8 cellular contexts compared by ENCODE assay signal in genomic region chr19:16825312-16826168, GRCh38. TPM values are rescaled to one million over a fixed set of nuclear protein-coding genes. Genes with fewer than 3 reads are reported as not detected.
A peak's percentile ranks its signal among the peaks of the same experiment; 100 is the strongest.
DNase-seq lines count a peak whose midpoint lies in the region; ATAC-seq and TF ChIP-seq lines count a peak whose summit lies in the region.

No MANE protein-coding gene starts in this region.

- CTCF ChIA-PET in activated CD4-positive, alpha-beta T cell treated with anti-CD3 and anti-CD28 coated beads, Interleukin-2, amount 10 ng/mL, durations not matched to agents 7 days and 5 days (lab: Charles Lee), result interaction anchor here (0.5 to 0.6 kb wide), 2 partner anchors 292 to 1796 kb away, joined by 3 to 4 read pairs; no protein-coding TSS in a partner anchor

- no peak for ATAC-seq in naive thymus-derived CD8-positive, alpha-beta T cell

- no peak overlapping the region for H3K27ac ChIP-seq in SK-N-MC
- peak overlapping the region; percentile 50 to 81 (median 75) for H3K27ac ChIP-seq in esophagus squamous epithelium

- H3K4me3 Mint-ChIP-seq in activated CD4-positive, alpha-beta T cell treated with anti-CD3 and anti-CD28 coated beads, Interleukin-2, amount 10 ng/mL, durations not matched to agents 7 days and 5 days, result peak overlapping the region; percentile 21
- H3K4me3 Mint-ChIP-seq in naive thymus-derived CD8-positive, alpha-beta T cell, result peak overlapping the region; percentile 3 to 76 (median 66)

- TF ChIP-seq POLR2A in esophagus squamous epithelium (IDR thresholded peaks at IDR 0.05), result no peak

- peaks cover 20 to 65% (median 21%) of the 10 kb centered on the region in 3 donors for H3K4me1 ChIP-seq in esophagus squamous epithelium

- DNase-seq in activated CD4-positive, alpha-beta T cell treated with anti-CD3 and anti-CD28 coated beads, Interleukin-2, amount 10 ng/mL, durations not matched to agents 7 days and 5 days, result no peak
- DNase-seq in activated CD4-positive, alpha-beta T cell treated with anti-CD3 and anti-CD28 coated beads, Interleukin-2, amount 50 U/mL, for 1 hour, result no peak
- DNase-seq in SK-N-MC (ENCODE audit: low read depth, low spot score) (no peak), esophagus squamous epithelium (lab: John Stamatoyannopoulos, UW) (no peak), MV-4-11 (lab: John Stamatoyannopoulos, UW) (no peak), 8988T (no peak)
- DNase-seq in naive thymus-derived CD8-positive, alpha-beta T cell, result peak in 1 of 10 donors; percentile 7
- no peak for DNase-seq in stimulated activated CD4-positive, alpha-beta T cell treated with anti-CD3 and anti-CD28 coated beads, Interleukin-4, amount 100 ng/mL, for 1 hour

- intact Hi-C loops in esophagus squamous epithelium (cut with DNase I), result no loop called here

- H3K4me1 Mint-ChIP-seq in activated CD4-positive, alpha-beta T cell treated with anti-CD3 and anti-CD28 coated beads, Interleukin-2, amount 10 ng/mL, durations not matched to agents 7 days and 5 days, result peaks cover 26% of the 10 kb centered on the region
- H3K4me1 Mint-ChIP-seq in naive thymus-derived CD8-positive, alpha-beta T cell, result peaks cover 12 to 30% (median 28%) of the 10 kb centered on the region in 4 donors

- 15 to 19% methylated on average over 14 of the region's 14 CpGs for WGBS in esophagus squamous epithelium, 2 donors

- peaks cover 25% of the 10 kb centered on the region for H3K27me3 Mint-ChIP-seq in activated CD4-positive, alpha-beta T cell treated with anti-CD3 and anti-CD28 coated beads, Interleukin-2, amount 10 ng/mL, durations not matched to agents 7 days and 5 days
- peaks cover 14 to 29% (median 20%) of the 10 kb centered on the region in 5 donors for H3K27me3 Mint-ChIP-seq in naive thymus-derived CD8-positive, alpha-beta T cell

- H3K36me3 ChIP-seq in SK-N-MC (ENCODE audit: insufficient read depth, low read length), result no peaks in the 10 kb centered on the region
- H3K36me3 ChIP-seq in esophagus squamous epithelium, result no peaks in the 10 kb centered on the region

- POLR2A ChIA-PET in activated CD4-positive, alpha-beta T cell treated with anti-CD3 and anti-CD28 coated beads, Interleukin-2, amount 10 ng/mL, durations not matched to agents 7 days and 5 days (lab: Charles Lee), result no interaction called here
- POLR2A ChIA-PET in naive thymus-derived CD8-positive, alpha-beta T cell (lab: Charles Lee), result no interaction called here

- H3K4me3 ChIP-seq in SK-N-MC (peak overlapping the region; percentile 75), esophagus squamous epithelium (peak overlapping the region; percentile 12 to 57 (median 38))

- H3K9me3 ChIP-seq in SK-N-MC (ENCODE audit: low read depth, low read length), result no peaks in the 10 kb centered on the region
- no peaks in the 10 kb centered on the region for H3K9me3 ChIP-seq in esophagus squamous epithelium

- no peaks in the 10 kb centered on the region for H3K9me3 Mint-ChIP-seq in activated CD4-positive, alpha-beta T cell treated with anti-CD3 and anti-CD28 coated beads, Interleukin-2, amount 10 ng/mL, durations not matched to agents 7 days and 5 days
- H3K9me3 Mint-ChIP-seq in naive thymus-derived CD8-positive, alpha-beta T cell, result no peaks in the 10 kb centered on the region

- H3K9ac ChIP-seq in SK-N-MC (ENCODE audit: insufficient read length), result peak overlapping the region; percentile 63

- peaks cover 2% of the 10 kb centered on the region for H3K36me3 Mint-ChIP-seq in activated CD4-positive, alpha-beta T cell treated with anti-CD3 and anti-CD28 coated beads, Interleukin-2, amount 10 ng/mL, durations not matched to agents 7 days and 5 days (ENCODE audit: low read depth)
- no peaks in the 10 kb centered on the region for H3K36me3 Mint-ChIP-seq in naive thymus-derived CD8-positive, alpha-beta T cell

- H3K27me3 ChIP-seq in esophagus squamous epithelium, result no peaks in the 10 kb centered on the region

- no peak overlapping the region for H3K27ac Mint-ChIP-seq in activated CD4-positive, alpha-beta T cell treated with anti-CD3 and anti-CD28 coated beads, Interleukin-2, amount 10 ng/mL, durations not matched to agents 7 days and 5 days
- H3K27ac Mint-ChIP-seq in naive thymus-derived CD8-positive, alpha-beta T cell, result no peak overlapping the region

- TF ChIP-seq CTCF in esophagus squamous epithelium (IDR thresholded peaks at IDR 0.05), result no peak

RNA-seq across cellular contexts. Expression of gene SIN3B, which starts 3.7 kb away (rescaled TPM):
- 10 to 100 TPM; 31.4 to 33.6 TPM for total RNA-seq in activated CD4-positive, alpha-beta T cell treated with anti-CD3 and anti-CD28 coated beads, Interleukin-2, amount 10 ng/mL, durations not matched to agents 7 days and 5 days
- 10 to 100 TPM; 11.2 to 34.7 (median 28.5) TPM for total RNA-seq in esophagus squamous epithelium
- total RNA-seq in naive thymus-derived CD8-positive, alpha-beta T cell, result 100 to 1,000 TPM in 1 of 2 experiments, 10 to 100 TPM in 1; 99.6 to 104 TPM
- 1 to 10 TPM; 2.2 to 5.2 (median 3.2) TPM for polyA plus RNA-seq in naive thymus-derived CD8-positive, alpha-beta T cell
